ENCODE assay signal across 8 cellular contexts in genomic region chr16:11329080-11329491, GRCh38. TPM values are rescaled to one million over a fixed set of nuclear protein-coding genes. Genes with fewer than 3 reads are reported as not detected.
DNase-seq lines count a peak whose midpoint lies in the region; ATAC-seq and TF ChIP-seq lines count a peak whose summit lies in the region.

No MANE protein-coding gene starts in this region.

- POLR2A ChIA-PET in T-cell (lab: Charles Lee), result no interaction called here

- H3K27ac Mint-ChIP-seq in CD14-positive monocyte (peak overlapping the region in 5 of 7 donors; percentile 11 to 84 (median 61)), T-cell (peak overlapping the region; percentile 77 to 78)

- peaks cover 52% of the 10 kb centered on the region for H3K4me1 Mint-ChIP-seq in CD14-positive monocyte
- H3K4me1 Mint-ChIP-seq in T-cell, result peaks cover 34 to 48% (median 45%) of the 10 kb centered on the region in 3 donors

- peaks cover 0 to 9% (median 3%) of the 10 kb centered on the region in 7 donors for H3K9me3 Mint-ChIP-seq in CD14-positive monocyte
- H3K9me3 Mint-ChIP-seq in T-cell, result no peaks in the 10 kb centered on the region

- H3K27ac ChIP-seq in effector memory CD4-positive, alpha-beta T cell (ENCODE audit: insufficient read depth, low read length, poor library complexity, severe bottlenecking), result no peak overlapping the region
- no peak overlapping the region for H3K27ac ChIP-seq in tibial artery

- H3K4me3 Mint-ChIP-seq in CD14-positive monocyte, result peak overlapping the region; percentile 53 to 90
- H3K4me3 Mint-ChIP-seq in T-cell, result peak overlapping the region in 2 of 3 donors; percentile 43 to 69

- no peaks in the 10 kb centered on the region for H3K27me3 ChIP-seq in effector memory CD4-positive, alpha-beta T cell (replicated peaks; ENCODE audit: control insufficient read depth, insufficient read depth, low read length, poor library complexity, severe bottlenecking)
- H3K27me3 ChIP-seq in tibial artery, result peaks cover 0 to 3% of the 10 kb centered on the region in 2 donors

- peak; percentile 36 for ATAC-seq in GM21529 (IDR thresholded peaks at IDR 0.05; ENCODE audit: unreplicated experiment)
- peak in 3 of 4 experiments; percentile 29 to 59 (median 51) for ATAC-seq in T-cell (replicated peaks in 1 of 4)

- intact Hi-C loops in CD14-positive monocyte (cut with micrococcal nuclease) (no loop called here), tibial artery (cut with DNase I; ENCODE audit: low total_unique reads) (no loop called here)

- peaks cover 16% of the 10 kb centered on the region for H3K4me1 ChIP-seq in effector memory CD4-positive, alpha-beta T cell (ENCODE audit: control insufficient read depth, insufficient read depth, low read length, poor library complexity, severe bottlenecking)
- H3K4me1 ChIP-seq in tibial artery, result peaks cover 0 to 18% (median 10%) of the 10 kb centered on the region in 4 donors

- no peaks in the 10 kb centered on the region for H3K36me3 ChIP-seq in effector memory CD4-positive, alpha-beta T cell (ENCODE audit: control insufficient read depth, insufficient read depth, low read length)
- no peaks in the 10 kb centered on the region for H3K36me3 ChIP-seq in tibial artery

- CTCF ChIA-PET in T-cell (lab: Charles Lee), result interaction anchor here in 1 of 2 donors (0.8 kb wide), 1 partner anchor 26 kb away, joined by 3 read pairs; no protein-coding TSS in a partner anchor

- no peak for DNase-seq in CD14-positive monocyte (ENCODE audit: low spot score)
- no peak for DNase-seq in T-cell
- DNase-seq in kidney tubule cell (ENCODE audit: low spot score), result peak; percentile 57
- no peak for DNase-seq in effector memory CD4-positive, alpha-beta T cell
- DNase-seq in NCI-H187 (lab: John Stamatoyannopoulos, UW), result no peak
- no peak for DNase-seq in HPDE6-E6E7 (ENCODE audit: extremely low spot score)
- no peak for DNase-seq in tibial artery

- H3K36me3 Mint-ChIP-seq in CD14-positive monocyte (peaks cover 5 to 13% of the 10 kb centered on the region in 2 donors), T-cell (no peaks in the 10 kb centered on the region)

- H3K4me3 ChIP-seq in effector memory CD4-positive, alpha-beta T cell (ENCODE audit: insufficient read depth, low read depth, low read length, poor library complexity, severe bottlenecking), result no peak overlapping the region
- H3K4me3 ChIP-seq in tibial artery, result no peak overlapping the region

- no peaks in the 10 kb centered on the region for H3K9me3 ChIP-seq in effector memory CD4-positive, alpha-beta T cell (ENCODE audit: control insufficient read depth, low read length)
- no peaks in the 10 kb centered on the region for H3K9me3 ChIP-seq in tibial artery

- peaks cover 27 to 59% (median 28%) of the 10 kb centered on the region in 3 donors for H3K27me3 Mint-ChIP-seq in CD14-positive monocyte (ENCODE audit: low read depth in 3 of 3)
- no peaks in the 10 kb centered on the region for H3K27me3 Mint-ChIP-seq in T-cell

- TF ChIP-seq CTCF in CD14-positive monocyte (IDR thresholded peaks at IDR 0.05) (no peak), tibial artery (IDR thresholded peaks at IDR 0.05) (no peak)

RNA-seq across cellular contexts. Expression of gene RMI2, which starts 16.2 kb away (rescaled TPM):
- polyA plus RNA-seq in CD14-positive monocyte, result under 1 TPM; 0.23 to 0.24 TPM
- total RNA-seq in T-cell, result 1 to 10 TPM; 1.8 to 6.3 (median 4.2) TPM

RNA-seq across cellular contexts. Expression of gene PRM1, which starts 48.0 kb away (rescaled TPM):
- polyA plus RNA-seq in CD14-positive monocyte, result not detected
- total RNA-seq in T-cell, result not detected

RNA-seq across cellular contexts. Expression of gene PRM2, which starts 52.8 kb away (rescaled TPM):
- polyA plus RNA-seq in CD14-positive monocyte, result not detected
- total RNA-seq in T-cell, result not detected

RNA-seq across cellular contexts. Expression of gene PRM3, which starts 55.7 kb away (rescaled TPM):
- polyA plus RNA-seq in CD14-positive monocyte, result not detected
- not detected for total RNA-seq in T-cell

RNA-seq across cellular contexts. Expression of gene TNP2, which starts 60.0 kb away (rescaled TPM):
- not detected for polyA plus RNA-seq in CD14-positive monocyte
- total RNA-seq in T-cell, result not detected
